ENCODE assay signal across 17 cellular contexts in the genomic region with DNA sequence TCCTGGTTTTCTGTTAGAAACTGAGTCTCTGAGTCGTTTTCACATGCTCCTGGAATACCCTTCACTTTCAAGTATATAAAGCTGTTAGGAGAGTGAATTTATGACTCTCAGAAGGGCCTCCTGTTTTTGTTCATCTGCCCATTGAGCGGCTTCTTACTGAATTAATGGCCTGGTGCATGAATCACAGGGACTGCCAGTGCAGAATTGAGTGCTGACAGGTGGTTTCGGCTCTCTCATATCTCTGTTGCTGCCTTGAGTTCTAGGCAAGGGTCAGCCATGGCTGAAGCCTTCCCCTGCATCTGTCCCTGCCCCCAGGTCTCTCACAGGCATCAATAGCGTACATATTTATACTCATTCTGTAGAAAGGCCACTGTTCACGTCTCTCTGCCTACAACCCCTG.
"Had no signal": no experiment of that assay in that cellular context is flagged by ENCODE, and none has a peak within 500 bp of the region (broad histone marks: within the 10 kb centered on the region; RNA-seq: fewer than 3 reads in every experiment).

No MANE protein-coding gene starts in this region.

- DNase-seq: activated B cell treated with CpG ODN at 0.5 μM for 24 hours; activated CD4-positive, alpha-beta memory T cell treated with anti-CD3 and anti-CD28 coated beads for 36 hours; activated CD4-positive, alpha-beta T cell treated with anti-CD3 and anti-CD28 coated beads for 4 hours; activated naive CD8-positive, alpha-beta T cell treated with anti-CD3 and anti-CD28 coated beads, Interleukin-2, amount 50 U/mL, for 24 hours; activated T-cell treated with anti-CD3 and anti-CD28 coated beads for 4 hours; aorta; brain microvascular endothelial cell; colonic mucosa; foreskin melanocyte; glutamatergic neuron; hippocampal formation; left colon; lower lobe of right lung; stimulated activated CD4-positive, alpha-beta T cell treated with anti-CD3 and anti-CD28 coated beads, Interleukin-12 subunit alpha, Interleukin-12 subunit beta, amount 100 ng/mL, for 4 hours; stimulated activated CD4-positive, alpha-beta T cell treated with anti-CD3 and anti-CD28 coated beads, Interleukin-1b, Interleukin-23, amount 100 ng/mL, for 48 hours; stimulated activated CD8-positive, alpha-beta memory T cell treated with anti-CD3 and anti-CD28 coated beads, Interleukin-4, amount 100 ng/mL, for 48 hours; stimulated activated naive CD4-positive, alpha-beta T cell treated with Interleukin-2 at 50 U/mL for 16 hours had no signal
